8 cellular contexts compared by ENCODE assay signal in the genomic region with DNA sequence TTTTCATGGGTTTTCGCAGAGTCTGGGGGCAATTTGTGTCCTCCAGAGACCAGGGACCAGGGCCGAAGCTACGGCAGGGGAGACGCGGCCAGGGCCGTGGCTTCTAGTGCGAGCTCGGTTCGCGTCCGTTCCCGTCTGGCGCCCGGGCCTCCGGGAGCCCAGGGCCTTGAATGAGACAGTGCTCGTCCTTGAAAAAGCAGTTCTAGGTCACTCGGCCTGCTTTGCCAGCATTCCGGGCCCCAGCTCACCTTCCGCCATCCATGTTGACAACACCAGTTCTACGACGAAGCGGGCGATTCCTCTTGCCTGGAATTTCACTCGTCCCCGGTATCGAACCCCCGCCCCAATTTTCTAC. TPM values are rescaled to one million over a fixed set of nuclear protein-coding genes. Genes with fewer than 3 reads are reported as not detected.
DNase-seq lines count a peak whose midpoint lies in the region; ATAC-seq and TF ChIP-seq lines count a peak whose summit lies in the region.

No MANE protein-coding gene starts in this region.

- H3K9ac ChIP-seq in skeletal muscle satellite cell (ENCODE audit: low read depth, low read length), result peak overlapping the region; percentile 79

- no peaks in the 10 kb centered on the region for H3K36me3 ChIP-seq in skeletal muscle satellite cell (ENCODE audit: insufficient read depth, low read length)

- peaks cover 40% of the 10 kb centered on the region for H3K4me1 Mint-ChIP-seq in activated T-cell treated with anti-CD3 and anti-CD28 coated beads, Interleukin-2, amount 50 U/mL, for 72 hours (ENCODE audit: low read depth)
- peaks cover 36% of the 10 kb centered on the region for H3K4me1 Mint-ChIP-seq in activated naive CD8-positive, alpha-beta T cell treated with anti-CD3 and anti-CD28 coated beads, Interleukin-2, amount 50 U/mL, for 24 hours

- H3K27me3 Mint-ChIP-seq in activated T-cell treated with anti-CD3 and anti-CD28 coated beads, Interleukin-2, amount 50 U/mL, for 72 hours (ENCODE audit: low read depth), result peaks cover 14% of the 10 kb centered on the region
- H3K27me3 Mint-ChIP-seq in activated naive CD8-positive, alpha-beta T cell treated with anti-CD3 and anti-CD28 coated beads, Interleukin-2, amount 50 U/mL, for 24 hours, result peaks cover 6% of the 10 kb centered on the region

- H3K4me2 ChIP-seq in skeletal muscle satellite cell (ENCODE audit: low read length), result peak overlapping the region; percentile 94

- peak; percentile 22 for ATAC-seq in activated T-cell treated with anti-CD3 and anti-CD28 coated beads, Interleukin-2, amount 50 U/mL, for 72 hours (replicated peaks in 1 of 2)
- ATAC-seq in HG03460 (IDR thresholded peaks at IDR 0.05; ENCODE audit: unreplicated experiment) (peak; percentile 3), omental fat pad (ENCODE audit: low FRiP score) (no peak)
- peak; percentile 14 for ATAC-seq in activated naive CD8-positive, alpha-beta T cell treated with anti-CD3 and anti-CD28 coated beads, Interleukin-2, amount 50 U/mL, for 24 hours

- H3K36me3 Mint-ChIP-seq in activated T-cell treated with anti-CD3 and anti-CD28 coated beads, Interleukin-2, amount 50 U/mL, for 72 hours (ENCODE audit: insufficient read depth in 2 of 2), result peaks cover 14 to 30% of the 10 kb centered on the region in 2 donors
- peaks cover 21% of the 10 kb centered on the region for H3K36me3 Mint-ChIP-seq in activated naive CD8-positive, alpha-beta T cell treated with anti-CD3 and anti-CD28 coated beads, Interleukin-2, amount 50 U/mL, for 24 hours (ENCODE audit: low read depth)

- peaks cover 12 to 15% of the 10 kb centered on the region in 2 donors for H3K9me3 Mint-ChIP-seq in activated T-cell treated with anti-CD3 and anti-CD28 coated beads, Interleukin-2, amount 50 U/mL, for 72 hours
- H3K9me3 Mint-ChIP-seq in activated naive CD8-positive, alpha-beta T cell treated with anti-CD3 and anti-CD28 coated beads, Interleukin-2, amount 50 U/mL, for 24 hours, result peaks cover 20% of the 10 kb centered on the region

- H3K4me3 Mint-ChIP-seq in activated T-cell treated with anti-CD3 and anti-CD28 coated beads, Interleukin-2, amount 50 U/mL, for 72 hours, result peak overlapping the region; percentile 89 to 95
- peak overlapping the region; percentile 86 for H3K4me3 Mint-ChIP-seq in activated naive CD8-positive, alpha-beta T cell treated with anti-CD3 and anti-CD28 coated beads, Interleukin-2, amount 50 U/mL, for 24 hours

- H3K27ac Mint-ChIP-seq in activated T-cell treated with anti-CD3 and anti-CD28 coated beads, Interleukin-2, amount 50 U/mL, for 72 hours, result peak overlapping the region; percentile 92
- peak overlapping the region; percentile 96 for H3K27ac Mint-ChIP-seq in activated naive CD8-positive, alpha-beta T cell treated with anti-CD3 and anti-CD28 coated beads, Interleukin-2, amount 50 U/mL, for 24 hours

- TF ChIP-seq CTCF in omental fat pad (IDR thresholded peaks at IDR 0.05), result no peak

- peaks cover 17% of the 10 kb centered on the region for H3K27me3 ChIP-seq in skeletal muscle satellite cell (ENCODE audit: control insufficient read depth, insufficient read depth, low read length)

- no peaks in the 10 kb centered on the region for H3K9me3 ChIP-seq in skeletal muscle satellite cell (replicated peaks; ENCODE audit: low read length)

- H3K4me3 ChIP-seq in skeletal muscle satellite cell (ENCODE audit: low read length), result peak overlapping the region; percentile 76

- DNase-seq in activated T-cell treated with anti-CD3 and anti-CD28 coated beads, Interleukin-2, amount 50 U/mL, for 72 hours, result peak; percentile 36 to 48
- DNase-seq in activated T-cell treated with anti-CD3 and anti-CD28 coated beads for 4 hours (no peak), hepatic stellate cell (ENCODE audit: low spot score) (peak; percentile 16), kidney glomerular epithelial cell (lab: John Stamatoyannopoulos, UW) (no peak), omental fat pad (ENCODE audit: low spot score) (no peak)
- no peak for DNase-seq in activated naive CD8-positive, alpha-beta T cell treated with anti-CD3 and anti-CD28 coated beads, Interleukin-2, amount 50 U/mL, for 24 hours

- peaks cover 9% of the 10 kb centered on the region for H3K4me1 ChIP-seq in skeletal muscle satellite cell (ENCODE audit: control insufficient read depth, insufficient read depth, low read length)

RNA-seq across cellular contexts. Expression of a gene that starts 4.5 kb away (rescaled TPM):
- total RNA-seq in activated T-cell treated with anti-CD3 and anti-CD28 coated beads, Interleukin-2, amount 50 U/mL, for 72 hours, result not detected
- not detected in 2 replicates for total RNA-seq in skeletal muscle satellite cell (2012; rRNA removed)
- not detected for total RNA-seq in omental fat pad

RNA-seq across cellular contexts. Expression of a gene that starts 15.2 kb away (rescaled TPM):
- total RNA-seq in activated T-cell treated with anti-CD3 and anti-CD28 coated beads, Interleukin-2, amount 50 U/mL, for 72 hours, result under 1 TPM; 0.17 to 0.32 TPM
- total RNA-seq in skeletal muscle satellite cell (2012; rRNA removed), result under 0.01 and 0.22 TPM in 2 replicates
- under 1 TPM; 0.24 to 0.63 (median 0.42) TPM for total RNA-seq in omental fat pad

RNA-seq across cellular contexts. Expression of a gene that starts 41.3 kb away (rescaled TPM):
- total RNA-seq in activated T-cell treated with anti-CD3 and anti-CD28 coated beads, Interleukin-2, amount 50 U/mL, for 72 hours, result 10 to 100 TPM; 52.3 to 61.8 TPM
- 14.7 and 24.5 TPM in 2 replicates for total RNA-seq in skeletal muscle satellite cell (2012; rRNA removed)
- 10 to 100 TPM; 13.7 to 32.0 (median 22.3) TPM for total RNA-seq in omental fat pad

Comparison
In these comparisons a context has a peak if more than half of its experiments do, and no peak if none do; other contexts are left out.
1. DNase-seq: peak in activated T-cell treated with anti-CD3 and anti-CD28 coated beads, Interleukin-2, amount 50 U/mL, for 72 hours (2 of 2) and hepatic stellate cell (single experiment); none in activated T-cell treated with anti-CD3 and anti-CD28 coated beads for 4 hours (single experiment), activated naive CD8-positive, alpha-beta T cell treated with anti-CD3 and anti-CD28 coated beads, Interleukin-2, amount 50 U/mL, for 24 hours (single experiment), kidney glomerular epithelial cell (single experiment) and omental fat pad (single experiment).